Comparison of ENCODE assay signal across 17 cellular contexts in the genomic region with DNA sequence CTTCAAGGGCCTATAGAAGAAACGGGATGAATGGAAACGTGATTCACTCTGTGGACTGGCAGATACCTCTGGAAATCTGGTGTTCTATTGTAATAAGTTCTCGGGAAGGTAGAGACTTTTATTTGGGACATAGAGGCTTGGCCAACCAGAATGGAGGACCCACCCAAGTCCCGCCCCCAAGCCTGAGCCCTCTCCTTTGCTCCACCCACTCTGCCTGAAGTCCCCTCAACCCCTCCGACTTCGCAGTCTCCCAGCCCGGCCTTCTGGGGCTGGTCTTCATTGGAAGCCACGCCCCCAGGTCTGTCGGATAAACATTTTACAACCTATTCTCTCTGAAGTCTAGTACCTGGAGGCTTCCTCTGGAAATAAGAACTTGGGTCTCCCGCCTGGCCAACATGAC.
"Had no signal": no experiment of that assay in that cellular context is flagged by ENCODE, and none has a peak within 500 bp of the region (broad histone marks: within the 10 kb centered on the region; RNA-seq: fewer than 3 reads in every experiment).

No MANE protein-coding gene starts in this region.

- H3K9me3 Mint-ChIP-seq: dendritic cell treated with granulocyte-macrophage colony-stimulating factor and Interleukin-4, amounts not matched to agents 40 ng/mL and 50 ng/mL, for 4 days; effector memory CD8-positive, alpha-beta T cell; natural killer cell; neural crest cell; type B pancreatic cell had no signal

- H3K4me3 Mint-ChIP-seq: dendritic cell treated with granulocyte-macrophage colony-stimulating factor and Interleukin-4, amounts not matched to agents 40 ng/mL and 50 ng/mL, for 4 days; effector memory CD8-positive, alpha-beta T cell; natural killer cell; neural crest cell; type B pancreatic cell had no signal

- H3K4me3 ChIP-seq: mucosa of descending colon, ovary, thyroid gland had no signal

- H3K27me3 Mint-ChIP-seq: dendritic cell treated with granulocyte-macrophage colony-stimulating factor and Interleukin-4, amounts not matched to agents 40 ng/mL and 50 ng/mL, for 4 days; effector memory CD8-positive, alpha-beta T cell; type B pancreatic cell had no signal

- DNase-seq: effector memory CD8-positive, alpha-beta T cell; erythroblast; foreskin keratinocyte; kidney glomerular epithelial cell; mammary epithelial cell; mucosa of descending colon; natural killer cell; ovary; right cardiac atrium; small intestine; stimulated activated CD4-positive, alpha-beta T cell treated with anti-CD3 and anti-CD28 coated beads, Interleukin-12 subunit alpha, Interleukin-12 subunit beta, amount 100 ng/mL, for 4 hours; stimulated activated naive CD4-positive, alpha-beta T cell; thyroid gland had no signal

- H3K4me1 ChIP-seq: foreskin keratinocyte, thyroid gland had no signal

- H3K27ac ChIP-seq: foreskin keratinocyte, ovary, thyroid gland had no signal

- H3K9me3 ChIP-seq: mucosa of descending colon, ovary, thyroid gland had no signal

- H3K27me3 ChIP-seq: foreskin keratinocyte, ovary, thyroid gland had no signal

- H3K27ac Mint-ChIP-seq: dendritic cell treated with granulocyte-macrophage colony-stimulating factor and Interleukin-4, amounts not matched to agents 40 ng/mL and 50 ng/mL, for 4 days; effector memory CD8-positive, alpha-beta T cell; natural killer cell; type B pancreatic cell had no signal

- H3K36me3 Mint-ChIP-seq: natural killer cell had no signal

- H3K36me3 ChIP-seq: ovary, thyroid gland had no signal

- H3K4me1 Mint-ChIP-seq: natural killer cell, neural crest cell had no signal

- ATAC-seq: effector memory CD8-positive, alpha-beta T cell; foreskin keratinocyte; left lobe of liver; mucosa of descending colon; natural killer cell; right cardiac atrium had no signal
